Comparison of ENCODE assay signal across 1 cellular context in genomic region chr6:21186479-21187055, GRCh38.
TF ChIP-seq lines count a peak whose summit lies in the region.

No MANE protein-coding gene starts in this region.

TF ChIP-seq in GM23338, 12 proteins besides CTCF, POLR2A, EP300 and RAD21 (continued from another document):
- TF ChIP-seq ZNF462 (CRISPR knock-in tag; IDR thresholded peaks at IDR 0.05), result no peak
- no peak for TF ChIP-seq EZH2 (IDR thresholded peaks at IDR 0.05; ENCODE audit: low read depth, unreplicated experiment)
- no peak for TF ChIP-seq JUNB (IDR thresholded peaks at IDR 0.05; ENCODE audit: unreplicated experiment)
- no peak for TF ChIP-seq POLR2AphosphoS5 (IDR thresholded peaks at IDR 0.05; ENCODE audit: low read depth)
